Comparison of ENCODE assay signal across 7 cellular contexts in genomic region chr3:59052803-59053411, GRCh38. TPM values are rescaled to one million over a fixed set of nuclear protein-coding genes. Genes with fewer than 3 reads are reported as not detected.
A peak's percentile ranks its signal among the peaks of the same experiment; 100 is the strongest.
DNase-seq lines count a peak whose midpoint lies in the region; ATAC-seq and TF ChIP-seq lines count a peak whose summit lies in the region.

No MANE protein-coding gene starts in this region.

- H3K27me3 Mint-ChIP-seq in WTC11 (ENCODE audit: low read depth) = peaks cover 4% of the 10 kb centered on the region; the same call in 1 of the 2 replicates
- peaks cover 0 to 3% (median 0%) of the 10 kb centered on the region in 5 donors for H3K27me3 Mint-ChIP-seq in naive thymus-derived CD8-positive, alpha-beta T cell

- H3K4me3 Mint-ChIP-seq in WTC11 = no peak overlapping the region
- H3K4me3 Mint-ChIP-seq in naive thymus-derived CD8-positive, alpha-beta T cell = no peak overlapping the region

- ATAC-seq in WTC11 (no peak), left lobe of liver (peak; percentile 81)
- no peak for ATAC-seq in naive thymus-derived CD8-positive, alpha-beta T cell

- POLR2A ChIA-PET in WTC11 (lab: Charles Lee) = no interaction called here
- POLR2A ChIA-PET in naive thymus-derived CD8-positive, alpha-beta T cell (lab: Charles Lee) = no interaction called here

- H3K27ac Mint-ChIP-seq in WTC11 = no peak overlapping the region
- H3K27ac Mint-ChIP-seq in naive thymus-derived CD8-positive, alpha-beta T cell = no peak overlapping the region

- H3K36me3 Mint-ChIP-seq in WTC11 = 0 out of 2 replicates have a peak, but pooled peaks cover 2% of the 10 kb centered on the region
- no peaks in the 10 kb centered on the region for H3K36me3 Mint-ChIP-seq in naive thymus-derived CD8-positive, alpha-beta T cell

- H3K4me1 Mint-ChIP-seq in WTC11 = peaks cover 16% of the 10 kb centered on the region
- H3K4me1 Mint-ChIP-seq in naive thymus-derived CD8-positive, alpha-beta T cell = peaks cover 0 to 9% (median 7%) of the 10 kb centered on the region in 4 donors

- TF ChIP-seq CTCF in HFF-Myc (IDR thresholded peaks at IDR 0.05; ENCODE audit: low read depth, low read length, missing control alignments) (peak; percentile 80), WTC11 (IDR thresholded peaks at IDR 0.05) (0 out of 2 replicates have a peak, but pooled peaks have one; percentile 42)

- no peak overlapping the region for H3K4me3 ChIP-seq in HFF-Myc (replicated peaks; ENCODE audit: low read depth, low read length)

- DNase-seq in EH (ENCODE audit: low read depth) (peak; percentile 63), HFF-Myc (ENCODE audit: extremely low read depth, low read depth) (peak; percentile 21), WTC11 (ENCODE audit: low spot score) (no peak), left lobe of liver (ENCODE audit: low spot score) (peak; percentile 52), NCI-H1694 (lab: John Stamatoyannopoulos, UW) (no peak)
- no peak for DNase-seq in naive thymus-derived CD8-positive, alpha-beta T cell
- DNase-seq in central memory CD4-positive, alpha-beta T cell = no peak

- CTCF ChIA-PET in WTC11 (lab: Charles Lee) = interaction anchor here (0.7 to 2.3 kb wide), 22 partner anchors 10 to 412 kb away, joined by 3 to 14 read pairs (median 4); no protein-coding TSS in a partner anchor

- H3K9me3 Mint-ChIP-seq in WTC11 = no peaks in the 10 kb centered on the region
- H3K9me3 Mint-ChIP-seq in naive thymus-derived CD8-positive, alpha-beta T cell = no peaks in the 10 kb centered on the region

TF ChIP-seq in WTC11, 78 proteins besides CTCF, POLR2A, EP300 and RAD21:
- TF ChIP-seq PRRX2 (CRISPR knock-in tag; IDR thresholded peaks at IDR 0.05) (no peak), SMAD3 (CRISPR knock-in tag; IDR thresholded peaks at IDR 0.05; ENCODE audit: borderline replicate concordance) (no peak), ZSCAN18 (CRISPR knock-in tag; IDR thresholded peaks at IDR 0.05) (no peak), E2F4 (CRISPR knock-in tag; IDR thresholded peaks at IDR 0.05; ENCODE audit: borderline replicate concordance, low read depth) (no peak), ARID4B (CRISPR knock-in tag; IDR thresholded peaks at IDR 0.05; ENCODE audit: borderline replicate concordance) (no peak), E2F1 (CRISPR knock-in tag; IDR thresholded peaks at IDR 0.05) (no peak), TP53 (CRISPR knock-in tag; IDR thresholded peaks at IDR 0.05) (no peak), ESRRA (CRISPR knock-in tag; IDR thresholded peaks at IDR 0.05; ENCODE audit: borderline replicate concordance) (no peak), GABPB1 (CRISPR knock-in tag; IDR thresholded peaks at IDR 0.05) (no peak), SOX15 (CRISPR knock-in tag; IDR thresholded peaks at IDR 0.05) (no peak), JUN (CRISPR knock-in tag; IDR thresholded peaks at IDR 0.05) (no peak), SP1 (CRISPR knock-in tag; conservative IDR thresholded peaks at IDR 0.05) (no peak), ZNF121 (CRISPR knock-in tag; IDR thresholded peaks at IDR 0.05) (no peak), NR1H2 (CRISPR knock-in tag; IDR thresholded peaks at IDR 0.05) (no peak), KAT7 (CRISPR knock-in tag; IDR thresholded peaks at IDR 0.05; ENCODE audit: borderline replicate concordance) (no peak), OVOL2 (CRISPR knock-in tag; IDR thresholded peaks at IDR 0.05; ENCODE audit: borderline replicate concordance) (no peak)
- TF ChIP-seq, protein P1, sequence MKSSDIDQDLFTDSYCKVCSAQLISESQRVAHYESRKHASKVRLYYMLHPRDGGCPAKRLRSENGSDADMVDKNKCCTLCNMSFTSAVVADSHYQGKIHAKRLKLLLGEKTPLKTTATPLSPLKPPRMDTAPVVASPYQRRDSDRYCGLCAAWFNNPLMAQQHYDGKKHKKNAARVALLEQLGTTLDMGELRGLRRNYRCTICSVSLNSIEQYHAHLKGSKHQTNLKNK (CRISPR knock-in tag; IDR thresholded peaks at IDR 0.05) = no peak

RNA-seq across cellular contexts. Expression of gene CFAP20DC, which starts 3.1 kb away (rescaled TPM):
- 4.9 to 6.1 TPM (median 5.7 TPM) in 3 replicates for total RNA-seq in WTC11 (2021)
- total RNA-seq in left lobe of liver = 1.2 TPM
- under 1 TPM; 0.13 to 0.27 TPM for total RNA-seq in naive thymus-derived CD8-positive, alpha-beta T cell
- polyA plus RNA-seq in naive thymus-derived CD8-positive, alpha-beta T cell = under 1 TPM in 2 of 3 donors, not detected in 1; 0.18 to 0.20 TPM

Comparison
In these comparisons a context has a peak if more than half of its experiments do, and no peak if none do; other contexts are left out.
1. DNase-seq: peak in EH (single experiment), HFF-Myc (single experiment) and left lobe of liver (single experiment); none in WTC11 (single experiment), NCI-H1694 (single experiment), naive thymus-derived CD8-positive, alpha-beta T cell (0 of 10) and central memory CD4-positive, alpha-beta T cell (single experiment).